27 cellular contexts compared by ENCODE assay signal in the genomic region with DNA sequence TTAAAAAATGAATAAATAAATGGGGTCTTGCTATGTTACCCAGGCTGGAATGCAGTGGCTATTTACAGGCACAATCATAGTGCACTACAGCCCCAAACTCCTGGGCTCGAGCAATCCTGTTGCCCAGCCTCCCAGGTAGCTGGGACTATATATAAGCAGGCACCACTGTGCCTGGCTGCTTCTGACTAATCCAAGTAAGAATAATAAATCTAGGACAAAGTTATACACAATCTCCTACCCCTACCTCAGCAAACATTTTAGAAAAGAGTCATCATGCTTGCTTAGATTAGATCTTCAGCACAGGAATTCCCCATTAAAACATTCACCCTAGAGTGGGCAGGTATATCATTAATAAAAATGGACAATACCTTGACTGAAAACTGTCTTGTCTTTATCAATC.
DNase-seq lines count a peak whose midpoint lies in the region; ATAC-seq and TF ChIP-seq lines count a peak whose summit lies in the region.
"Had no signal": no experiment of that assay in that cellular context is flagged by ENCODE, and none has a peak within 500 bp of the region (broad histone marks: within the 10 kb centered on the region; RNA-seq: fewer than 3 reads in every experiment).

No MANE protein-coding gene starts in this region.

- no peak overlapping the region for H3K4me3 Mint-ChIP-seq in CD8-positive, alpha-beta T cell
- H3K4me3 Mint-ChIP-seq: activated CD4-positive, alpha-beta memory T cell treated with anti-CD3 and anti-CD28 coated beads, Interleukin-2, amount 10 ng/mL, durations not matched to agents 7 days and 5 days; brain; stimulated activated naive CD8-positive, alpha-beta T cell treated with anti-CD3 and anti-CD28 coated beads, Interleukin-15, Interleukin-2, amounts not matched to agents 100 ng/mL and 50 ng/mL, for 24 hours; T-helper 2 cell treated with Interferon-gamma antibody and Interleukin-4, amounts not matched to agents 5 μg/mL and 100 μg/mL, for 36 hours had no signal

- intact Hi-C loops in PC-3 (cut with micrococcal nuclease) = no loop called here
- intact Hi-C loops in stomach (cut with DNase I; ENCODE audit: low total_unique reads) = no loop called here
- intact Hi-C loops in CD8-positive, alpha-beta T cell (cut with DNase I, micrococcal nuclease) = no loop called here

- TF ChIP-seq CTCF in PC-3 (conservative IDR thresholded peaks at IDR 0.05; ENCODE audit: low read depth, low read length) (no peak), osteoblast (IDR thresholded peaks at IDR 0.05; ENCODE audit: extremely low read depth, low read depth, low read length) (no peak), stomach (IDR thresholded peaks at IDR 0.05) (no peak)
- TF ChIP-seq CTCF in CD8-positive, alpha-beta T cell (IDR thresholded peaks at IDR 0.05) = no peak

- TF ChIP-seq POLR2A in stomach (IDR thresholded peaks at IDR 0.05) = no peak

- no peak overlapping the region for H3K27ac Mint-ChIP-seq in CD8-positive, alpha-beta T cell
- H3K27ac Mint-ChIP-seq: activated CD4-positive, alpha-beta memory T cell treated with anti-CD3 and anti-CD28 coated beads, Interleukin-2, amount 10 ng/mL, durations not matched to agents 7 days and 5 days; stimulated activated naive CD8-positive, alpha-beta T cell treated with anti-CD3 and anti-CD28 coated beads, Interleukin-15, Interleukin-2, amounts not matched to agents 100 ng/mL and 50 ng/mL, for 24 hours; T-helper 2 cell treated with Interferon-gamma antibody and Interleukin-4, amounts not matched to agents 5 μg/mL and 100 μg/mL, for 36 hours had no signal

- no peaks in the 10 kb centered on the region for H3K9me2 ChIP-seq in PC-3 (replicated peaks; ENCODE audit: low read length)

- no peak for TF ChIP-seq EP300 in stomach (IDR thresholded peaks at IDR 0.05)

- H3K9me3 Mint-ChIP-seq in CD8-positive, alpha-beta T cell = no peaks in the 10 kb centered on the region
- H3K9me3 Mint-ChIP-seq: activated CD4-positive, alpha-beta memory T cell treated with anti-CD3 and anti-CD28 coated beads, Interleukin-2, amount 10 ng/mL, durations not matched to agents 7 days and 5 days; brain; stimulated activated naive CD8-positive, alpha-beta T cell treated with anti-CD3 and anti-CD28 coated beads, Interleukin-15, Interleukin-2, amounts not matched to agents 100 ng/mL and 50 ng/mL, for 24 hours; T-helper 2 cell treated with Interferon-gamma antibody and Interleukin-4, amounts not matched to agents 5 μg/mL and 100 μg/mL, for 36 hours had no signal

- H3K9me3 ChIP-seq in PC-3 (ENCODE audit: low read length) (no peaks in the 10 kb centered on the region), osteoblast (ENCODE audit: low read depth, low read length) (no peaks in the 10 kb centered on the region), stomach (no peaks in the 10 kb centered on the region)
- H3K9me3 ChIP-seq in CD8-positive, alpha-beta T cell (ENCODE audit: low read length) = no peaks in the 10 kb centered on the region
- H3K9me3 ChIP-seq: right lobe of liver, spleen had no signal

- no TSS peak for BruUV-seq in PC-3 (replicated peaks; lab: Mats Ljungman, UMichigan)

- no peak overlapping the region for H3K9ac ChIP-seq in PC-3 (ENCODE audit: low read length)

- H2AFZ ChIP-seq in PC-3 (ENCODE audit: low read length) (no peak overlapping the region), osteoblast (ENCODE audit: low read length) (no peak overlapping the region)
- H2AFZ ChIP-seq: PC-9 had no signal

- H3K27me3 Mint-ChIP-seq in CD8-positive, alpha-beta T cell (ENCODE audit: low read depth) = no peaks in the 10 kb centered on the region
- H3K27me3 Mint-ChIP-seq: activated CD4-positive, alpha-beta memory T cell treated with anti-CD3 and anti-CD28 coated beads, Interleukin-2, amount 10 ng/mL, durations not matched to agents 7 days and 5 days; brain; stimulated activated naive CD8-positive, alpha-beta T cell treated with anti-CD3 and anti-CD28 coated beads, Interleukin-15, Interleukin-2, amounts not matched to agents 100 ng/mL and 50 ng/mL, for 24 hours had no signal

- WGBS in stomach, 5 donors = 31 to 64% (median 44%) methylated on average over 1 of the region's 1 CpG

- H4K20me1 ChIP-seq in PC-3 (ENCODE audit: low read length) (no peaks in the 10 kb centered on the region), osteoblast (ENCODE audit: insufficient read depth, low read length) (no peaks in the 10 kb centered on the region)

- H3F3A ChIP-seq in PC-3 (ENCODE audit: low read length, unreplicated experiment) = no peaks in the 10 kb centered on the region

- H3K27ac ChIP-seq in PC-3 (ENCODE audit: low read length) (peak overlapping the region; percentile 44), epithelial cell of prostate (no peak overlapping the region), osteoblast (ENCODE audit: low read depth, low read length) (no peak overlapping the region), stomach (no peak overlapping the region)
- H3K27ac ChIP-seq in CD8-positive, alpha-beta T cell (ENCODE audit: low read depth, low read length) = no peak overlapping the region
- H3K27ac ChIP-seq: PC-9, right lobe of liver, spleen had no signal

- H3K36me3 Mint-ChIP-seq in CD8-positive, alpha-beta T cell = peaks cover 52% of the 10 kb centered on the region

- peak; percentile 57 for DNase-seq in ELR (ENCODE audit: low read depth)
- peak; percentile 73 for DNase-seq in PC-3
- peak; percentile 6 for DNase-seq in epithelial cell of prostate (ENCODE audit: low read depth, low spot score)
- DNase-seq in osteoblast (ENCODE audit: insufficient read length, low spot score, missing footprints) = peak; percentile 9
- DNase-seq in middle frontal gyrus (ENCODE audit: extremely low spot score, low spot score) = no peak
- DNase-seq in stomach = no peak
- no peak for DNase-seq in CD8-positive, alpha-beta T cell
- DNase-seq: activated CD4-positive, alpha-beta memory T cell treated with anti-CD3 and anti-CD28 coated beads, Interleukin-2, amount 10 ng/mL, durations not matched to agents 7 days and 5 days; activated CD4-positive, alpha-beta T cell treated with anti-CD3 and anti-CD28 coated beads for 1 hour; activated CD8-positive, alpha-beta memory T cell treated with anti-CD3 and anti-CD28 coated beads, Interleukin-2, amount 50 U/mL, for 4 hours; activated naive CD4-positive, alpha-beta T cell treated with Interleukin-2 at 50 U/mL for 16 hours; DMS153; glutamatergic neuron; NCI-H1436; NCI-H2081 treated with DMSO at 0.1 percent for 48 hours; NCI-H226; NCI-H526 treated with DMSO at 0.1 percent for 48 hours; PC-9; posterior cingulate gyrus; right lobe of liver; SHP77; spleen; stimulated activated CD4-positive, alpha-beta T cell treated with anti-CD3 and anti-CD28 coated beads, Interleukin-2, amount 100 ng/mL, for 24 hours had no signal

- H3K4me1 Mint-ChIP-seq in CD8-positive, alpha-beta T cell (ENCODE audit: low read depth) = no peaks in the 10 kb centered on the region
- H3K4me1 Mint-ChIP-seq: activated CD4-positive, alpha-beta memory T cell treated with anti-CD3 and anti-CD28 coated beads, Interleukin-2, amount 10 ng/mL, durations not matched to agents 7 days and 5 days had no signal

- H3K4me3 ChIP-seq in PC-3 (ENCODE audit: low read length) (no peak overlapping the region), osteoblast (ENCODE audit: insufficient read depth, low read length) (no peak overlapping the region), stomach (no peak overlapping the region)
- no peak overlapping the region for H3K4me3 ChIP-seq in CD8-positive, alpha-beta T cell (ENCODE audit: low read depth, low read length)
- H3K4me3 ChIP-seq: PC-9, right lobe of liver, spleen had no signal

- H3K36me3 ChIP-seq in PC-3 (ENCODE audit: low read depth, low read length) = peaks cover 5% of the 10 kb centered on the region; the same call in 1 of the 2 replicates
- peaks cover 18% of the 10 kb centered on the region for H3K36me3 ChIP-seq in osteoblast (ENCODE audit: insufficient read depth, low read length)
- H3K36me3 ChIP-seq in stomach = peaks cover 6 to 62% (median 41%) of the 10 kb centered on the region in 4 donors
- H3K36me3 ChIP-seq in CD8-positive, alpha-beta T cell (ENCODE audit: insufficient read depth, low read length) = peaks cover 12% of the 10 kb centered on the region
- H3K36me3 ChIP-seq: right lobe of liver had no signal

- CTCF ChIA-PET in PC-3 (lab: Charles Lee) = no interaction called here
- CTCF ChIA-PET in CD8-positive, alpha-beta T cell (lab: Charles Lee) = interaction anchor here (1.2 kb wide), 1 partner anchor 120 kb away, joined by 7 read pairs; no protein-coding TSS in a partner anchor

- POLR2A ChIA-PET in PC-3 (lab: Charles Lee; ENCODE audit: unreplicated experiment) = no interaction called here
- POLR2A ChIA-PET in CD8-positive, alpha-beta T cell (lab: Charles Lee) = no interaction called here

- H3K27me3 ChIP-seq in PC-3 (ENCODE audit: low read length) = no peaks in the 10 kb centered on the region
- no peaks in the 10 kb centered on the region for H3K27me3 ChIP-seq in osteoblast (ENCODE audit: insufficient read depth, low read length)
- no peaks in the 10 kb centered on the region for H3K27me3 ChIP-seq in stomach
- no peaks in the 10 kb centered on the region for H3K27me3 ChIP-seq in CD8-positive, alpha-beta T cell (ENCODE audit: insufficient read depth, low read length)
- H3K27me3 ChIP-seq: right lobe of liver, spleen had no signal

- H3K4me2 ChIP-seq in PC-3 (ENCODE audit: low read length) (peak overlapping the region; percentile 27; the same call in 1 of the 2 replicates), osteoblast (ENCODE audit: insufficient read depth, low read length) (no peak overlapping the region)
- H3K4me2 ChIP-seq: PC-9 had no signal

- H3K4me1 ChIP-seq in PC-3 (ENCODE audit: insufficient read depth, low read length) (peaks cover 14% of the 10 kb centered on the region), osteoblast (ENCODE audit: insufficient read depth, low read length) (peaks cover 6% of the 10 kb centered on the region), stomach (peaks cover 0 to 27% (median 12%) of the 10 kb centered on the region in 4 donors)
- H3K4me1 ChIP-seq in CD8-positive, alpha-beta T cell (ENCODE audit: insufficient read depth, low read length) = no peaks in the 10 kb centered on the region

- H3K79me2 ChIP-seq in PC-3 (ENCODE audit: low read length) (no peaks in the 10 kb centered on the region), osteoblast (ENCODE audit: insufficient read depth, low read length) (no peaks in the 10 kb centered on the region)

- peak; percentile 99 for ATAC-seq in PC-3
- no peak for ATAC-seq in CD8-positive, alpha-beta T cell
- ATAC-seq: HCT116, right lobe of liver had no signal

Comparison
In these comparisons a context has a peak if more than half of its experiments do, and no peak if none do; other contexts are left out.
1. DNase-seq: peak in ELR (single experiment), PC-3 (single experiment), epithelial cell of prostate (single experiment) and osteoblast (single experiment); none in middle frontal gyrus (single experiment), stomach (single experiment) and CD8-positive, alpha-beta T cell (0 of 7).